In the genomic region with DNA sequence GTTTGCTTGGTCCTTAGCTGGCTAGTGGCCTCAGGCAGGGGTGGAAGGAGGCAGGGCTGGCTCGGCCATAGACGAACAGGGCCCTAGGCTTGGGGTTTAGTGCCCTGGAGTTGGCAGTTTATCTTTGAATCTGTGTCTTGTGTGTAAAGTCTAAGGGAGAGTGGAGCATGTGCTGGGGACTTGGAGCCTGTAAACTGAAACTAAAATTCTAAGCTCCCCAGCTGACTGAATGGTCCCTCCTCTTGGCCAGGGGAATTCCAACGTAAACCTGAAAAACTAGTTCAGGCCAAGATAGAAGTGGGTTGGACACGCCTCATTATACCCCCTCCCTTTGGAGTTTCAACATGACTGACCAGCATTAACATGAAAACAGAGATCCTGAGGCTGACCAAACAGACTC, we compare ENCODE assay signal across 7 cellular contexts. TPM values are rescaled to one million over a fixed set of nuclear protein-coding genes. Genes with fewer than 3 reads are reported as not detected.
DNase-seq lines count a peak whose midpoint lies in the region; ATAC-seq lines count a peak whose summit lies in the region.

No MANE protein-coding gene starts in this region.

- DNase-seq in astrocyte of the hippocampus (ENCODE audit: low read depth, low spot score) (peak; percentile 77), mucosa of gallbladder (ENCODE audit: low spot score) (peak; percentile 76), retina (no peak), inferior parietal cortex (ENCODE audit: extremely low spot score) (no peak)
- DNase-seq in stimulated activated CD4-positive, alpha-beta T cell treated with anti-CD3 and anti-CD28 coated beads, Interleukin-12 subunit alpha, Interleukin-12 subunit beta, amount 100 ng/mL, for 4 hours: no peak

- ATAC-seq in GM19351 (IDR thresholded peaks at IDR 0.05; ENCODE audit: unreplicated experiment): peak; percentile 83
- peak; percentile 86 for ATAC-seq in HG03095 (IDR thresholded peaks at IDR 0.05; ENCODE audit: unreplicated experiment)

RNA-seq across cellular contexts. Expression of gene GPR78, which starts 46.1 kb away (rescaled TPM):
- total RNA-seq in mucosa of gallbladder: 0.29 TPM

RNA-seq across cellular contexts. Expression of gene CPZ, which starts 58.4 kb away (rescaled TPM):
- total RNA-seq in mucosa of gallbladder: 6.3 TPM

Comparison
In these comparisons a context has a peak if more than half of its experiments do, and no peak if none do; other contexts are left out.
1. DNase-seq: peak in astrocyte of the hippocampus (single experiment) and mucosa of gallbladder (single experiment); none in stimulated activated CD4-positive, alpha-beta T cell treated with anti-CD3 and anti-CD28 coated beads, Interleukin-12 subunit alpha, Interleukin-12 subunit beta, amount 100 ng/mL, for 4 hours (single experiment), retina (single experiment) and inferior parietal cortex (single experiment).